ENCODE assay signal across 24 cellular contexts in genomic region chr22:19499236-19499879, GRCh38. TPM values are rescaled to one million over a fixed set of nuclear protein-coding genes. Genes with fewer than 3 reads are reported as not detected.
A peak's percentile ranks its signal among the peaks of the same experiment; 100 is the strongest.
DNase-seq lines count a peak whose midpoint lies in the region; ATAC-seq, FAIRE-seq and TF ChIP-seq lines count a peak whose summit lies in the region.
"Had no signal": no experiment of that assay in that cellular context is flagged by ENCODE, and none has a peak within 500 bp of the region (broad histone marks: within the 10 kb centered on the region; RNA-seq: fewer than 3 reads in every experiment).

No MANE protein-coding gene starts in this region.

- TF ChIP-seq CTCF in natural killer cell (IDR thresholded peaks at IDR 0.05) = no peak

- ATAC-seq in natural killer cell treated with Interleukin-12 subunit alpha and Interleukin-12 subunit beta and Interleukin-15 and Interleukin-18, amount 100 ng/mL, for 72 hours = peak; percentile 8 to 49
- ATAC-seq in natural killer cell (no peak), esophagus mucosa (peak; percentile 21)
- ATAC-seq: A549 had no signal

- H3K4me3 Mint-ChIP-seq in natural killer cell treated with Interleukin-12 subunit alpha and Interleukin-12 subunit beta and Interleukin-15 and Interleukin-18, amount 100 ng/mL, for 72 hours = no peak overlapping the region
- no peak overlapping the region for H3K4me3 Mint-ChIP-seq in natural killer cell
- H3K4me3 Mint-ChIP-seq: CD14-positive monocyte; CD4-positive, alpha-beta memory T cell; HFFc6 had no signal

- no peak overlapping the region for H3K23ac ChIP-seq in mesendoderm (ENCODE audit: low read length)

- H3K4ac ChIP-seq in mesendoderm (ENCODE audit: low read depth, low read length) = no peak overlapping the region

- no CpG with 5 or more reads among the region's 7 CpGs for WGBS in mesendoderm (ENCODE audit: extremely low coverage, insufficient coverage, low lambda C conversion rate)

- H3K36me3 Mint-ChIP-seq in natural killer cell treated with Interleukin-12 subunit alpha and Interleukin-12 subunit beta and Interleukin-15 and Interleukin-18, amount 100 ng/mL, for 72 hours = no peaks in the 10 kb centered on the region
- no peaks in the 10 kb centered on the region for H3K36me3 Mint-ChIP-seq in natural killer cell
- H3K36me3 Mint-ChIP-seq: CD4-positive, alpha-beta memory T cell had no signal

- intact Hi-C loops in natural killer cell (cut with micrococcal nuclease) = no loop called here

- no peak overlapping the region for H3K27ac ChIP-seq in mesendoderm (ENCODE audit: low read depth, low read length)
- H3K27ac ChIP-seq: A549; BLaER1 treated with 17β-estradiol and CSF1 and Interleukin-3, amounts not matched to agents 10 nM and 100 nM had no signal

- H3K18ac ChIP-seq in mesendoderm (ENCODE audit: low read length) = no peak overlapping the region

- no peak overlapping the region for H4K5ac ChIP-seq in mesendoderm (ENCODE audit: low read length)

- no peak overlapping the region for H3K9ac ChIP-seq in mesendoderm (ENCODE audit: low read length)
- H3K9ac ChIP-seq: BLaER1 treated with 17β-estradiol and CSF1 and Interleukin-3, amounts not matched to agents 10 nM and 100 nM had no signal

- no peaks in the 10 kb centered on the region for H3K79me2 ChIP-seq in mesendoderm (ENCODE audit: control insufficient read depth, insufficient read depth, low read length)

- no peaks in the 10 kb centered on the region for H3K79me1 ChIP-seq in mesendoderm (ENCODE audit: low read length)

- H2BK120ac ChIP-seq in mesendoderm (ENCODE audit: low read depth, low read length) = no peak overlapping the region

- H3K27ac Mint-ChIP-seq in natural killer cell treated with Interleukin-12 subunit alpha and Interleukin-12 subunit beta and Interleukin-15 and Interleukin-18, amount 100 ng/mL, for 72 hours = no peak overlapping the region
- H3K27ac Mint-ChIP-seq in natural killer cell = no peak overlapping the region
- H3K27ac Mint-ChIP-seq: HFFc6 had no signal

- no peak overlapping the region for H3K4me2 ChIP-seq in mesendoderm (ENCODE audit: low read length)
- H3K4me2 ChIP-seq: A549; BLaER1 treated with 17β-estradiol and CSF1 and Interleukin-3, amounts not matched to agents 10 nM and 100 nM had no signal

- no peak overlapping the region for H3K56ac ChIP-seq in mesendoderm (ENCODE audit: low read length)

- no peak overlapping the region for H2BK5ac ChIP-seq in mesendoderm (ENCODE audit: low read length)

- H3K4me1 ChIP-seq in mesendoderm (ENCODE audit: control insufficient read depth, low read depth, low read length) = no peaks in the 10 kb centered on the region
- H3K4me1 ChIP-seq: A549, BE2C, HAP-1 had no signal

- H2AK5ac ChIP-seq in mesendoderm (ENCODE audit: low read length) = no peak overlapping the region

- no peaks in the 10 kb centered on the region for H3K9me3 Mint-ChIP-seq in natural killer cell treated with Interleukin-12 subunit alpha and Interleukin-12 subunit beta and Interleukin-15 and Interleukin-18, amount 100 ng/mL, for 72 hours
- H3K9me3 Mint-ChIP-seq in natural killer cell = no peaks in the 10 kb centered on the region
- H3K9me3 Mint-ChIP-seq: CD14-positive monocyte; CD4-positive, alpha-beta memory T cell; HFFc6 had no signal

- no peaks in the 10 kb centered on the region for H3K4me1 Mint-ChIP-seq in natural killer cell treated with Interleukin-12 subunit alpha and Interleukin-12 subunit beta and Interleukin-15 and Interleukin-18, amount 100 ng/mL, for 72 hours (ENCODE audit: low read depth in 2 of 2)
- H3K4me1 Mint-ChIP-seq in natural killer cell = no peaks in the 10 kb centered on the region
- H3K4me1 Mint-ChIP-seq: CD14-positive monocyte had no signal

- H2BK15ac ChIP-seq in mesendoderm (replicated peaks; ENCODE audit: low read depth) = no peak overlapping the region

- no peak overlapping the region for H3K4me3 ChIP-seq in mesendoderm (ENCODE audit: low read length)
- H3K4me3 ChIP-seq: A549; BLaER1 treated with 17β-estradiol and CSF1 and Interleukin-3, amounts not matched to agents 10 nM and 100 nM; HAP-1 had no signal

- peak; percentile 37 for FAIRE-seq in urothelium cell line (lab: Jason Lieb, UNC)
- no peak for FAIRE-seq in frontal cortex (lab: Jason Lieb, UNC)
- FAIRE-seq: A549, G401.6, GM12892, H54 had no signal

- no peaks in the 10 kb centered on the region for H3K27me3 ChIP-seq in mesendoderm (ENCODE audit: insufficient read depth, low read length, poor library complexity)
- H3K27me3 ChIP-seq: BE2C; BLaER1 treated with 17β-estradiol and CSF1 and Interleukin-3, amounts not matched to agents 10 nM and 100 nM had no signal

- H4K8ac ChIP-seq in mesendoderm (ENCODE audit: low read depth, low read length) = no peak overlapping the region

- DNase-seq in natural killer cell treated with Interleukin-12 subunit alpha and Interleukin-12 subunit beta and Interleukin-15 and Interleukin-18, amount 100 ng/mL, for 72 hours (ENCODE audit: low spot score) = no peak
- no peak for DNase-seq in natural killer cell
- DNase-seq in urothelium cell line (ENCODE audit: low spot score) = no peak
- no peak for DNase-seq in frontal cortex (ENCODE audit: low spot score in 2 of 2)
- no peak for DNase-seq in mesendoderm
- DNase-seq: 8988T; ACHN; AML-193; BE2C; Calu3; CD4-positive, alpha-beta memory T cell; COR-L47; DMS153; DND-41; GOT3; HFFc6 had no signal

- no peaks in the 10 kb centered on the region for H3K36me3 ChIP-seq in mesendoderm (ENCODE audit: control insufficient read depth, insufficient read depth, low read length)

- H3K27me3 Mint-ChIP-seq in natural killer cell treated with Interleukin-12 subunit alpha and Interleukin-12 subunit beta and Interleukin-15 and Interleukin-18, amount 100 ng/mL, for 72 hours = no peaks in the 10 kb centered on the region
- no peaks in the 10 kb centered on the region for H3K27me3 Mint-ChIP-seq in natural killer cell (ENCODE audit: low read depth in 2 of 2)
- H3K27me3 Mint-ChIP-seq: CD4-positive, alpha-beta memory T cell had no signal

RNA-seq across cellular contexts. Expression of gene CDC45, which starts 19.6 kb away (rescaled TPM):
- total RNA-seq in natural killer cell treated with Interleukin-12 subunit alpha and Interleukin-12 subunit beta and Interleukin-15 and Interleukin-18, amount 100 ng/mL, for 72 hours = 100 to 1,000 TPM in 1 of 2 donors, 10 to 100 TPM in 1; 57.8 to 137 TPM
- total RNA-seq in natural killer cell (1 to 10 TPM; 1.6 to 4.8 (median 3.3) TPM), esophagus mucosa (10.0 TPM), frontal cortex (0.82 TPM)
- 20.0 TPM for polyA plus RNA-seq in mesendoderm (2013, experiment 1 of 2)
- 20.5 TPM for polyA plus RNA-seq in mesendoderm (2013, experiment 2 of 2)
- polyA plus RNA-seq: CD14-positive monocyte had no signal

RNA-seq across cellular contexts. Expression of gene UFD1, which starts 20.4 kb away (rescaled TPM):
- total RNA-seq in natural killer cell treated with Interleukin-12 subunit alpha and Interleukin-12 subunit beta and Interleukin-15 and Interleukin-18, amount 100 ng/mL, for 72 hours = 100 to 1,000 TPM; 104 to 109 TPM
- total RNA-seq in natural killer cell (100 to 1,000 TPM in 1 of 3 donors, 10 to 100 TPM in 2; 73.8 to 101 (median 77.8) TPM), esophagus mucosa (57.9 TPM), frontal cortex (32.2 TPM)
- polyA plus RNA-seq in mesendoderm (2013, experiment 1 of 2) = 115 TPM
- polyA plus RNA-seq in mesendoderm (2013, experiment 2 of 2) = 113 TPM

RNA-seq across cellular contexts. Expression of gene CLDN5, which starts 24.9 kb away (rescaled TPM):
- total RNA-seq in natural killer cell treated with Interleukin-12 subunit alpha and Interleukin-12 subunit beta and Interleukin-15 and Interleukin-18, amount 100 ng/mL, for 72 hours = not detected
- total RNA-seq in natural killer cell (1 to 10 TPM in 2 of 3 donors, not detected in 1; 1.3 to 1.7 TPM), esophagus mucosa (10.4 TPM), frontal cortex (84.8 TPM)
- 0.20 TPM for polyA plus RNA-seq in mesendoderm (2013, experiment 1 of 2)
- 0.24 TPM for polyA plus RNA-seq in mesendoderm (2013, experiment 2 of 2)
- total RNA-seq: Calu3; CD4-positive, alpha-beta memory T cell had no signal
- polyA plus RNA-seq: A549 had no signal

RNA-seq across cellular contexts. Expression of gene C22orf39, which starts 51.8 kb away (rescaled TPM):
- 10 to 100 TPM; 27.6 to 36.8 TPM for total RNA-seq in natural killer cell treated with Interleukin-12 subunit alpha and Interleukin-12 subunit beta and Interleukin-15 and Interleukin-18, amount 100 ng/mL, for 72 hours
- 10 to 100 TPM; 45.4 to 53.3 (median 50.2) TPM for total RNA-seq in natural killer cell
- total RNA-seq in esophagus mucosa = 11.8 TPM
- 38.3 TPM for total RNA-seq in frontal cortex
- 15.7 TPM for polyA plus RNA-seq in mesendoderm (2013, experiment 1 of 2)
- 15.7 TPM for polyA plus RNA-seq in mesendoderm (2013, experiment 2 of 2)

Comparison
In these comparisons a context has a peak if more than half of its experiments do, and no peak if none do; other contexts are left out.
1. ATAC-seq: peak in natural killer cell treated with Interleukin-12 subunit alpha and Interleukin-12 subunit beta and Interleukin-15 and Interleukin-18, amount 100 ng/mL, for 72 hours (2 of 2) and esophagus mucosa (single experiment); none in natural killer cell (0 of 3).